In genomic region chr17:76969598-76970172, GRCh38 we compare ENCODE assay signal across 9 cellular contexts.
DNase-seq lines count a peak whose midpoint lies in the region; ATAC-seq and TF ChIP-seq lines count a peak whose summit lies in the region.
"Had no signal": no experiment of that assay in that cellular context is flagged by ENCODE, and none has a peak within 500 bp of the region (broad histone marks: within the 10 kb centered on the region; RNA-seq: fewer than 3 reads in every experiment).

No MANE protein-coding gene starts in this region.

- no peaks in the 10 kb centered on the region for H4K20me1 ChIP-seq in H9 (ENCODE audit: control insufficient read depth, insufficient read depth, insufficient read length)

- no peak overlapping the region for H2BK20ac ChIP-seq in H9 (ENCODE audit: low read depth, low read length, poor library complexity, severe bottlenecking)

- H2BK120ac ChIP-seq in H9 (ENCODE audit: low read depth, low read length, poor library complexity, severe bottlenecking), result no peak overlapping the region

- H2BK12ac ChIP-seq in H9 (ENCODE audit: insufficient read length, low read depth, low read length), result no peak overlapping the region

- H3K4me3 ChIP-seq in neuron (ENCODE audit: low read length), result peak overlapping the region; percentile 56

- H3K4me1 Mint-ChIP-seq in H9, result peaks cover 46 to 59% of the 10 kb centered on the region in 2 experiments

- H3K9me3 ChIP-seq in H9 (ENCODE audit: control insufficient read depth, low read depth, low read length), result no peaks in the 10 kb centered on the region
- no peaks in the 10 kb centered on the region for H3K9me3 ChIP-seq in neuron (ENCODE audit: low read length)
- H3K9me3 ChIP-seq: thyroid gland had no signal

- H3K79me2 ChIP-seq in H9 (ENCODE audit: insufficient read depth, low read length), result no peaks in the 10 kb centered on the region

- H3T11ph ChIP-seq in H9 (ENCODE audit: low read length), result no peak overlapping the region

- peak; percentile 65 for DNase-seq in H9
- DNase-seq in NCI-H510A (lab: John Stamatoyannopoulos, UW), result peak; percentile 49
- DNase-seq in cerebellar cortex (ENCODE audit: low spot score), result peak; percentile 17
- DNase-seq in activated CD4-positive, CD25-positive, alpha-beta regulatory T cell (lab: John Stamatoyannopoulos, UW), result no peak
- DNase-seq in inferior parietal cortex (ENCODE audit: extremely low spot score), result no peak
- no peak for DNase-seq in AG08396 (ENCODE audit: low spot score)

- H2BK5ac ChIP-seq in H9 (ENCODE audit: insufficient read length, low read length), result no peak overlapping the region

- no peak overlapping the region for H3K4ac ChIP-seq in H9 (ENCODE audit: low read depth, low read length)

- peak overlapping the region; percentile 94 for H3K14ac ChIP-seq in H9 (ENCODE audit: insufficient read depth, low read length)

- no peak overlapping the region for H4K8ac ChIP-seq in H9 (replicated peaks; ENCODE audit: insufficient read length, low read depth, low read length)

- H3K27ac Mint-ChIP-seq in H9, result peak overlapping the region; percentile 98 to 99 (median 99)

- H3K23me2 ChIP-seq in H9 (ENCODE audit: insufficient read length, low read depth, low read length, poor library complexity, severe bottlenecking), result peaks cover 8% of the 10 kb centered on the region

- H2AK5ac ChIP-seq in H9 (ENCODE audit: insufficient read length, low read length), result no peak overlapping the region

- no CpG with 5 or more reads among the region's 13 CpGs for WGBS in H9 (ENCODE audit: extremely low coverage, insufficient read length, low lambda C conversion rate)

- H3K9me3 Mint-ChIP-seq in H9, result no peaks in the 10 kb centered on the region; a peak in 1 of 5 replicates

- H3K18ac ChIP-seq in H9 (ENCODE audit: insufficient read length, low read depth, low read length), result peak overlapping the region; percentile 61

- peaks cover 5% of the 10 kb centered on the region; the same call in 1 of the 2 replicates for H3K27me3 Mint-ChIP-seq in H9 (ENCODE audit: low read depth)

- H3K4me1 ChIP-seq in H9 (ENCODE audit: insufficient read depth, low read length) (peaks cover 4% of the 10 kb centered on the region; the same call in 1 of the 2 replicates), neuron (ENCODE audit: insufficient read depth, low read length) (peaks cover 19% of the 10 kb centered on the region)

- no peaks in the 10 kb centered on the region for H3K27me3 ChIP-seq in H9 (ENCODE audit: insufficient read depth, low read length)
- H3K27me3 ChIP-seq in neuron (ENCODE audit: insufficient read depth, low read length), result peaks cover 2% of the 10 kb centered on the region
- H3K27me3 ChIP-seq: thyroid gland had no signal

- H3K36me3 Mint-ChIP-seq in H9 (ENCODE audit: insufficient read depth in 1 of 3, low read depth in 3 of 3), result peaks cover 0 to 2% (median 0%) of the 10 kb centered on the region in 3 experiments; a peak in 1 of 7 replicates

- H3K23ac ChIP-seq in H9 (ENCODE audit: insufficient read length, low read depth, low read length), result no peak overlapping the region

- no peak overlapping the region for H2BK15ac ChIP-seq in H9 (ENCODE audit: low read depth, low read length)

- no peak overlapping the region for H4K91ac ChIP-seq in H9 (ENCODE audit: insufficient read length, low read depth, low read length)

- peak overlapping the region; percentile 74 for H3K9ac ChIP-seq in H9 (ENCODE audit: extremely low read depth, insufficient read length, low read length)

- peak overlapping the region; percentile 31 for H3K4me2 ChIP-seq in H9 (ENCODE audit: insufficient read depth, insufficient read length, low read length)

- no peaks in the 10 kb centered on the region for H3K79me1 ChIP-seq in H9 (ENCODE audit: insufficient read depth, low read depth, low read length, poor library complexity, severe bottlenecking)

- no peak overlapping the region for H3K56ac ChIP-seq in H9 (ENCODE audit: insufficient read length, low read depth, low read length)

- H3K27ac ChIP-seq in H9 (ENCODE audit: insufficient read length, low read depth, low read length), result peak overlapping the region; percentile 72
- H3K27ac ChIP-seq: thyroid gland had no signal

- no peak for TF ChIP-seq CTCF in H9 (conservative IDR thresholded peaks at IDR 0.05)

- no peak overlapping the region for H2AFZ ChIP-seq in H9 (ENCODE audit: low read length)
- H2AFZ ChIP-seq in neuron (ENCODE audit: low read depth, low read length), result peak overlapping the region; percentile 83

- H3K4me3 Mint-ChIP-seq in H9, result peak overlapping the region; percentile 73 to 84

- H4K5ac ChIP-seq in H9 (ENCODE audit: insufficient read length, low read depth, low read length), result no peak overlapping the region

- H3K36me3 ChIP-seq in neuron (ENCODE audit: insufficient read depth, low read length), result no peaks in the 10 kb centered on the region
- H3K36me3 ChIP-seq: thyroid gland had no signal

- ATAC-seq in HG03139 (IDR thresholded peaks at IDR 0.05; ENCODE audit: unreplicated experiment), result no peak

Comparison
In these comparisons a context has a peak if more than half of its experiments do, and no peak if none do; other contexts are left out.
1. DNase-seq: peak in H9 (single experiment), NCI-H510A (single experiment) and cerebellar cortex (single experiment); none in activated CD4-positive, CD25-positive, alpha-beta regulatory T cell (0 of 4), inferior parietal cortex (single experiment) and AG08396 (single experiment).